ENCODE assay signal across 21 cellular contexts in the genomic region with DNA sequence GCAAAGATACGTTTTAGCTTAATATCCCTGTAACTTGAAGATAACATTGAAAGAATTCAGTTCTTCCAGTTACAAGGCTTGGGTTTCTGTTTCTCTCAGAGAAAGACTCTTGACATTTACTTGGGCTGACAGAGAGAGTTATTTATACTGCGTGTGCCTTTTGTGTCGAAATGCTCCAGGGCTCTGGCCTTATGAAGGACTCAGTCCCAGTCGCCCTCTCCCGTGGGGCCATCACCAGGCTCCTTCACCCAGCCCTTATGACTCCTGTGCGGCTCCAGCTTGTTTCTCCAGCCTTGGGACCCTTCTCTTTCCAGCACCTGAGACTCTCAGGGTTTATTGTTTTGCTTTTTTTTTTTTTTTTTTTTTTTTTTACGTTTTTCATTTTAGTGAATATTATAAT.
DNase-seq lines count a peak whose midpoint lies in the region; ATAC-seq and TF ChIP-seq lines count a peak whose summit lies in the region.
"Had no signal": no experiment of that assay in that cellular context is flagged by ENCODE, and none has a peak within 500 bp of the region (broad histone marks: within the 10 kb centered on the region; RNA-seq: fewer than 3 reads in every experiment).

No MANE protein-coding gene starts in this region.

- peaks cover 6% of the 10 kb centered on the region for H3K36me3 Mint-ChIP-seq in GM23338 (ENCODE audit: low read depth)
- H3K36me3 Mint-ChIP-seq in CD4-positive, alpha-beta T cell (ENCODE audit: low read depth): no peaks in the 10 kb centered on the region
- H3K36me3 Mint-ChIP-seq in immature natural killer cell: no peaks in the 10 kb centered on the region
- H3K36me3 Mint-ChIP-seq: CD4-positive, CD25-positive, alpha-beta regulatory T cell had no signal

- H3K9me2 ChIP-seq in GM23338 (ENCODE audit: insufficient read depth): no peaks in the 10 kb centered on the region

- intact Hi-C loops in left ventricle myocardium superior (cut with micrococcal nuclease): no loop called here
- intact Hi-C loops in CD4-positive, alpha-beta T cell (cut with DNase I, micrococcal nuclease): no loop called here

- no peak overlapping the region for H3K4me3 Mint-ChIP-seq in GM23338
- no peak overlapping the region for H3K4me3 Mint-ChIP-seq in CD4-positive, alpha-beta T cell
- no peak overlapping the region for H3K4me3 Mint-ChIP-seq in immature natural killer cell
- H3K4me3 Mint-ChIP-seq: CD4-positive, CD25-positive, alpha-beta regulatory T cell; H9 had no signal

- H3K79me2 ChIP-seq in GM23338 (replicated peaks; ENCODE audit: insufficient read depth): no peaks in the 10 kb centered on the region

- peak; percentile 12 for DNase-seq in GM23338 (ENCODE audit: low spot score)
- peak; percentile 2 for DNase-seq in fibroblast of peridontal ligament (ENCODE audit: extremely low read depth)
- DNase-seq in left ventricle myocardium superior: peak; percentile 40
- DNase-seq in NCI-H146 (lab: John Stamatoyannopoulos, UW): no peak
- no peak for DNase-seq in CD4-positive, alpha-beta T cell
- no peak for DNase-seq in immature natural killer cell
- DNase-seq: CD4-positive, CD25-positive, alpha-beta regulatory T cell; GM23248; H9; KBM-7; MV-4-11; NCI-H1105; NCI-H1436 treated with DMSO at 0.1 percent for 48 hours; NCI-H2029 treated with DMSO at 0.1 percent for 48 hours; NCI-H2227 treated with DMSO at 0.1 percent for 48 hours; NCI-H526 treated with DMSO at 0.1 percent for 48 hours; RPMI8226; SHP77 treated with DMSO at 0.1 percent for 48 hours had no signal

- H3K9me3 ChIP-seq in skeletal muscle tissue (ENCODE audit: control insufficient read depth in 3 of 3, low read length in 3 of 3): no peaks in the 10 kb centered on the region
- H3K9me3 ChIP-seq in CD4-positive, alpha-beta T cell (ENCODE audit: control insufficient read depth, low read length): no peaks in the 10 kb centered on the region
- H3K9me3 ChIP-seq: BLaER1 had no signal

- no peak; the same call in 2 of the 3 replicates for ATAC-seq in GM23338
- ATAC-seq in left ventricle myocardium superior: peak; percentile 94
- ATAC-seq in CD4-positive, alpha-beta T cell (ENCODE audit: poor library complexity): no peak

- no peak for TF ChIP-seq CTCF in GM23338 (conservative IDR thresholded peaks at IDR 0.05; ENCODE audit: low read depth in 2 of 2)
- TF ChIP-seq CTCF in CD4-positive, alpha-beta T cell (IDR thresholded peaks at IDR 0.05): no peak

- no peak overlapping the region for H3K4me3 ChIP-seq in GM23338
- H3K4me3 ChIP-seq in skeletal muscle tissue (ENCODE audit: low read length in 3 of 3): peak overlapping the region in 2 of 3 donors; percentile 25 to 33
- H3K4me3 ChIP-seq: BLaER1, GM23248, SK-N-MC had no signal

- H3K27me3 ChIP-seq in GM23338 (ENCODE audit: insufficient read depth) (no peaks in the 10 kb centered on the region), skeletal muscle tissue (ENCODE audit: control insufficient read depth in 3 of 3, insufficient read depth in 3 of 3, low read length in 3 of 3) (no peaks in the 10 kb centered on the region)
- H3K27me3 ChIP-seq in CD4-positive, alpha-beta T cell (ENCODE audit: control insufficient read depth, insufficient read depth, low read length): no peaks in the 10 kb centered on the region
- H3K27me3 ChIP-seq: BLaER1 had no signal

- H3K27ac Mint-ChIP-seq in GM23338 (no peak overlapping the region), immature natural killer cell (no peak overlapping the region)
- no peak overlapping the region for H3K27ac Mint-ChIP-seq in CD4-positive, alpha-beta T cell
- H3K27ac Mint-ChIP-seq: CD4-positive, CD25-positive, alpha-beta regulatory T cell; H9 had no signal

- CTCF ChIA-PET in CD4-positive, alpha-beta T cell (lab: Charles Lee): no interaction called here

- H3K4me1 Mint-ChIP-seq in GM23338: 0 out of 3 replicates have a peak, but pooled peaks cover 2% of the 10 kb centered on the region
- no peaks in the 10 kb centered on the region for H3K4me1 Mint-ChIP-seq in CD4-positive, alpha-beta T cell (ENCODE audit: low read depth)
- peaks cover 5 to 29% of the 10 kb centered on the region in 2 donors for H3K4me1 Mint-ChIP-seq in immature natural killer cell
- H3K4me1 Mint-ChIP-seq: CD4-positive, CD25-positive, alpha-beta regulatory T cell had no signal

- H3K9me3 Mint-ChIP-seq in GM23338 (no peaks in the 10 kb centered on the region), immature natural killer cell (peaks cover 0 to 20% (median 7%) of the 10 kb centered on the region in 6 donors)
- H3K9me3 Mint-ChIP-seq in CD4-positive, alpha-beta T cell: peaks cover 4% of the 10 kb centered on the region
- H3K9me3 Mint-ChIP-seq: H9 had no signal

- H3K27me3 Mint-ChIP-seq in GM23338 (ENCODE audit: insufficient read depth, low read depth, poor library complexity) (no peaks in the 10 kb centered on the region), immature natural killer cell (ENCODE audit: low read depth in 3 of 3) (peaks cover 0 to 2% (median 0%) of the 10 kb centered on the region in 3 donors)
- no peaks in the 10 kb centered on the region for H3K27me3 Mint-ChIP-seq in CD4-positive, alpha-beta T cell
- H3K27me3 Mint-ChIP-seq: CD4-positive, CD25-positive, alpha-beta regulatory T cell had no signal

- no peak overlapping the region for H3K27ac ChIP-seq in GM23338 (ENCODE audit: low read depth)
- H3K27ac ChIP-seq in skeletal muscle tissue (ENCODE audit: low read depth, low read length): peak overlapping the region; percentile 15
- no peak overlapping the region for H3K27ac ChIP-seq in CD4-positive, alpha-beta T cell (ENCODE audit: low read depth, low read length)
- H3K27ac ChIP-seq: BLaER1, GM23248, SK-N-MC had no signal

- H3K9ac ChIP-seq in skeletal muscle tissue (ENCODE audit: low read depth in 1 of 3, low read length in 3 of 3): no peak overlapping the region
- H3K9ac ChIP-seq: BLaER1, GM23248 had no signal

- H3K4me1 ChIP-seq in GM23338 (ENCODE audit: insufficient read depth) (no peaks in the 10 kb centered on the region), skeletal muscle tissue (ENCODE audit: control insufficient read depth in 3 of 3, insufficient read depth in 3 of 3, low read length in 3 of 3) (peaks cover 3 to 4% (median 4%) of the 10 kb centered on the region in 3 donors)
- H3K4me1 ChIP-seq: BLaER1 had no signal

- POLR2A ChIA-PET in CD4-positive, alpha-beta T cell (lab: Charles Lee): no interaction called here

- H2AFZ ChIP-seq in GM23338: no peak overlapping the region
- H2AFZ ChIP-seq: GM23248 had no signal

- no peaks in the 10 kb centered on the region for H3F3A ChIP-seq in GM23338 (replicated peaks; ENCODE audit: low read depth)

- H3K36me3 ChIP-seq in GM23338 (ENCODE audit: insufficient read depth) (no peaks in the 10 kb centered on the region), skeletal muscle tissue (ENCODE audit: control insufficient read depth in 3 of 3, insufficient read depth in 3 of 3, low read length in 3 of 3) (no peaks in the 10 kb centered on the region)
- H3K36me3 ChIP-seq: BLaER1 had no signal

- no peak overlapping the region for H3K4me2 ChIP-seq in GM23338
- H3K4me2 ChIP-seq: BLaER1 had no signal

- no peaks in the 10 kb centered on the region for H4K20me1 ChIP-seq in GM23338 (replicated peaks; ENCODE audit: insufficient read depth)
- H4K20me1 ChIP-seq: BLaER1 had no signal

TF ChIP-seq in GM23338, 12 proteins besides CTCF, POLR2A, EP300 and RAD21:
- TF ChIP-seq EZH2 (IDR thresholded peaks at IDR 0.05; ENCODE audit: low read depth, unreplicated experiment): no peak
- TF ChIP-seq, protein P1, sequence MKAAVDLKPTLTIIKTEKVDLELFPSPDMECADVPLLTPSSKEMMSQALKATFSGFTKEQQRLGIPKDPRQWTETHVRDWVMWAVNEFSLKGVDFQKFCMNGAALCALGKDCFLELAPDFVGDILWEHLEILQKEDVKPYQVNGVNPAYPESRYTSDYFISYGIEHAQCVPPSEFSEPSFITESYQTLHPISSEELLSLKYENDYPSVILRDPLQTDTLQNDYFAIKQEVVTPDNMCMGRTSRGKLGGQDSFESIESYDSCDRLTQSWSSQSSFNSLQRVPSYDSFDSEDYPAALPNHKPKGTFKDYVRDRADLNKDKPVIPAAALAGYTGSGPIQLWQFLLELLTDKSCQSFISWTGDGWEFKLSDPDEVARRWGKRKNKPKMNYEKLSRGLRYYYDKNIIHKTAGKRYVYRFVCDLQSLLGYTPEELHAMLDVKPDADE (IDR thresholded peaks at IDR 0.05): no peak
- no peak for TF ChIP-seq ZNF331 (CRISPR knock-in tag; IDR thresholded peaks at IDR 0.05; ENCODE audit: low read depth)
- TF ChIP-seq STAT1 (IDR thresholded peaks at IDR 0.05; ENCODE audit: unreplicated experiment): no peak
- no peak for TF ChIP-seq JUNB (IDR thresholded peaks at IDR 0.05; ENCODE audit: unreplicated experiment)
- TF ChIP-seq, protein P2, sequence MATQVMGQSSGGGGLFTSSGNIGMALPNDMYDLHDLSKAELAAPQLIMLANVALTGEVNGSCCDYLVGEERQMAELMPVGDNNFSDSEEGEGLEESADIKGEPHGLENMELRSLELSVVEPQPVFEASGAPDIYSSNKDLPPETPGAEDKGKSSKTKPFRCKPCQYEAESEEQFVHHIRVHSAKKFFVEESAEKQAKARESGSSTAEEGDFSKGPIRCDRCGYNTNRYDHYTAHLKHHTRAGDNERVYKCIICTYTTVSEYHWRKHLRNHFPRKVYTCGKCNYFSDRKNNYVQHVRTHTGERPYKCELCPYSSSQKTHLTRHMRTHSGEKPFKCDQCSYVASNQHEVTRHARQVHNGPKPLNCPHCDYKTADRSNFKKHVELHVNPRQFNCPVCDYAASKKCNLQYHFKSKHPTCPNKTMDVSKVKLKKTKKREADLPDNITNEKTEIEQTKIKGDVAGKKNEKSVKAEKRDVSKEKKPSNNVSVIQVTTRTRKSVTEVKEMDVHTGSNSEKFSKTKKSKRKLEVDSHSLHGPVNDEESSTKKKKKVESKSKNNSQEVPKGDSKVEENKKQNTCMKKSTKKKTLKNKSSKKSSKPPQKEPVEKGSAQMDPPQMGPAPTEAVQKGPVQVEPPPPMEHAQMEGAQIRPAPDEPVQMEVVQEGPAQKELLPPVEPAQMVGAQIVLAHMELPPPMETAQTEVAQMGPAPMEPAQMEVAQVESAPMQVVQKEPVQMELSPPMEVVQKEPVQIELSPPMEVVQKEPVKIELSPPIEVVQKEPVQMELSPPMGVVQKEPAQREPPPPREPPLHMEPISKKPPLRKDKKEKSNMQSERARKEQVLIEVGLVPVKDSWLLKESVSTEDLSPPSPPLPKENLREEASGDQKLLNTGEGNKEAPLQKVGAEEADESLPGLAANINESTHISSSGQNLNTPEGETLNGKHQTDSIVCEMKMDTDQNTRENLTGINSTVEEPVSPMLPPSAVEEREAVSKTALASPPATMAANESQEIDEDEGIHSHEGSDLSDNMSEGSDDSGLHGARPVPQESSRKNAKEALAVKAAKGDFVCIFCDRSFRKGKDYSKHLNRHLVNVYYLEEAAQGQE (IDR thresholded peaks at IDR 0.05; ENCODE audit: unreplicated experiment): no peak
- no peak for TF ChIP-seq NANOG (IDR thresholded peaks at IDR 0.05; ENCODE audit: borderline replicate concordance)
- TF ChIP-seq ZNF114 (CRISPR knock-in tag; IDR thresholded peaks at IDR 0.05): no peak
- no peak for TF ChIP-seq POLR2AphosphoS5 (IDR thresholded peaks at IDR 0.05; ENCODE audit: low read depth)
- TF ChIP-seq EZH2phosphoT487 (IDR thresholded peaks at IDR 0.05; ENCODE audit: unreplicated experiment): no peak
- TF ChIP-seq CREB1 (CRISPR knock-in tag; IDR thresholded peaks at IDR 0.05; ENCODE audit: low read depth): no peak

Comparison
In these comparisons a context has a peak if more than half of its experiments do, and no peak if none do; other contexts are left out.
1. DNase-seq: peak in GM23338 (single experiment), fibroblast of peridontal ligament (single experiment) and left ventricle myocardium superior (single experiment); none in NCI-H146 (single experiment), CD4-positive, alpha-beta T cell (0 of 10) and immature natural killer cell (0 of 3).